7 cellular contexts compared by ENCODE assay signal in the genomic region with DNA sequence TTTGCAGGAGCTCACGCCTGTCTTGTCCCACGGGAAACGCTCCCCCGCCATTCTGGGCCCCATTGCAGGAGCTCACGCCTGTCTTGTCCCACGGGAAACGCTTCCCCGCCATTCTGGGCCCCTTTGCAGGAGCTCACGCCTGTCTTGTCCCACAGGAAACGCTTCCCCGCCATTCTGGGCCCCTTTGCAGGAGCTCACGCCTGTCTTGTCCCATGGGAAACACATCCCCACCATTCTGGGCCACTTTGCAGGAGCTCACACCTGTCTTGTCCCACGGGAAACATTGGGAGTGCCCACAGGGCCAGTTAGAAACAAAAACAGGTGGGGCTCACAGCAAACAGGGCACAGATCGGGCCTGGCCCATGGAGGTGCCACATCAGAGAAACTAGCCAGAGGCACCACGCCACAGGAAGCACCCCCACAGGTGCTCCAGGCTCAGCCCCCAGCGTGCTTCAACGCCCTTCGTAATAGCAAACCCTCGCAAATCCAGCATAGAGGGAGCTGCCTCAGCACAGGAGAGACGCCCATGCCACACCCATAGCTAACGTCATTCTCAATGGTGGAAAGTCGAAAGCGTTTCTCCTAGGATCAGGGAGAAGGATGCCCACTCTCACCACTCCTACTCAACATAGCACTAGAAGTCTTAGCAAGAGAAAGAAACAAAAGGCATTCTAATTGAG.
DNase-seq lines count a peak whose midpoint lies in the region; ATAC-seq, FAIRE-seq and TF ChIP-seq lines count a peak whose summit lies in the region.
"Not testable (repeated sequence)": the region's sequence is repeated elsewhere in the genome, so short reads cannot be mapped to it uniquely, and the experiment has no call there.

No MANE protein-coding gene starts in this region.

- not testable (repeated sequence) for TF ChIP-seq POLR2A in K562 (conservative IDR thresholded peaks at IDR 0.05)
- peak in 1 of 2 experiments; percentile 36; a peak in 1 of 4 replicates for TF ChIP-seq POLR2A in HepG2 (IDR thresholded peaks at IDR 0.05; ENCODE audit: insufficient read depth in 1 of 2, low read depth in 2 of 2, low read length in 2 of 2)

- H3F3A ChIP-seq in GM23248 (ENCODE audit: insufficient read depth) = not testable (repeated sequence)

- H3K4me3 ChIP-seq in GM23248 (peak overlapping the region; percentile 67), HepG2 (replicated peaks in 1 of 3; ENCODE audit: insufficient read depth in 1 of 3, low read depth in 2 of 3, low read length in 3 of 3) (peak overlapping the region; percentile 21 to 63 (median 61); a peak in 4 of 6 replicates), retinal pigment epithelial cell (ENCODE audit: low read length) (peak overlapping the region; percentile 34)
- not testable (repeated sequence) for H3K4me3 ChIP-seq in K562; fibroblast of pulmonary artery (replicated peaks; ENCODE audit: low read depth, low read length)

- WGBS in GM23248 (ENCODE audit: low coverage in 1 of 2, low lambda C conversion rate in 2 of 2, missing lambda C conversion rate in 2 of 2), 2 experiments = 22 to 38% methylated on average over 13 to 19 of the region's 23 CpGs
- WGBS in K562 (ENCODE audit: insufficient coverage, low coverage, missing lambda C conversion rate) = 0% methylated on average over 12 of the region's 23 CpGs
- WGBS in HepG2 (ENCODE audit: low lambda C conversion rate) = 0% methylated on average over 6 of the region's 23 CpGs

- TF ChIP-seq RAD21 in K562 (CRISPR knock-in tag; conservative IDR thresholded peaks at IDR 0.05 in 1 of 2, IDR thresholded peaks at IDR 0.05 in 1 of 2); HepG2 (CRISPR knock-in tag; IDR thresholded peaks at IDR 0.05): not testable (repeated sequence)

- not testable (repeated sequence) for H3K4me2 ChIP-seq in GM23248 (ENCODE audit: unreplicated experiment); K562 (ENCODE audit: insufficient read depth, low read length)
- peak overlapping the region; percentile 69 for H3K4me2 ChIP-seq in HepG2 (ENCODE audit: low read depth, low read length)

- intact Hi-C loops in K562 (cut with micrococcal nuclease); HepG2 (cut with micrococcal nuclease; ENCODE audit: unreplicated experiment): not testable (repeated sequence)

- in situ Hi-C loops in GM23248 (cut with MboI); K562 (cut with MboI); HepG2 (cut with HindIII; ENCODE audit: extremely low pct_ligation_motif_present, low pct_unique_long_range_greater_than_20kb): not testable (repeated sequence)

- not testable (repeated sequence) for H3K9me3 ChIP-seq in GM23248 (ENCODE audit: low read depth); K562 (replicated peaks; ENCODE audit: control insufficient read depth, insufficient read depth, low read depth, low read length); HepG2 (ENCODE audit: low read length)

- DNase-seq in GM23248 (peak; percentile 70), NCI-H1436 (lab: John Stamatoyannopoulos, UW) (peak; percentile 87), RWPE1 (ENCODE audit: low spot score) (peak; percentile 20), K562 (ENCODE audit: extremely low read depth in 1 of 4, low spot score in 3 of 4) (peak in 1 of 4 experiments; percentile 1), fibroblast of pulmonary artery (ENCODE audit: low read depth) (peak; percentile 26), HepG2 (ENCODE audit: low spot score) (peak; percentile 88), retinal pigment epithelial cell (ENCODE audit: low read depth) (peak; percentile 23)

- TF ChIP-seq CTCF in RWPE1 (conservative IDR thresholded peaks at IDR 0.05; ENCODE audit: low read depth); K562 (IDR thresholded peaks at IDR 0.05 in 2 of 3, conservative IDR thresholded peaks at IDR 0.05 in 1 of 3; ENCODE audit: insufficient read depth in 2 of 3, low read depth in 1 of 3, low read length in 3 of 3); fibroblast of pulmonary artery (IDR thresholded peaks at IDR 0.05; ENCODE audit: low read length, missing control alignments); HepG2 (CRISPR knock-in tag; IDR thresholded peaks at IDR 0.05); retinal pigment epithelial cell (conservative IDR thresholded peaks at IDR 0.05; ENCODE audit: low read depth, low read length): not testable (repeated sequence)

- not testable (repeated sequence) for H3K9me2 ChIP-seq in GM23248 (ENCODE audit: insufficient read depth)

- FAIRE-seq in K562 (lab: Jason Lieb, UNC); HepG2 (lab: Jason Lieb, UNC): not testable (repeated sequence)

- not testable (repeated sequence) for H3K27me3 ChIP-seq in GM23248 (replicated peaks; ENCODE audit: insufficient read depth); K562 (ENCODE audit: control insufficient read depth in 2 of 2, insufficient read depth in 2 of 2, low read length in 2 of 2); HepG2 (ENCODE audit: control insufficient read depth in 1 of 2, insufficient read depth in 2 of 2, low read length in 2 of 2)

- not testable (repeated sequence) for BruUV-seq in K562 (replicated peaks; lab: Mats Ljungman, UMichigan); HepG2 (replicated peaks; lab: Mats Ljungman, UMichigan)

- POLR2A ChIA-PET in RWPE1 (lab: Yijun Ruan, JAX; ENCODE audit: low non-redundant PET); K562 (lab: Yijun Ruan, JAX); HepG2 (lab: Yijun Ruan, JAX): not testable (repeated sequence)

- not testable (repeated sequence) for H4K20me1 ChIP-seq in GM23248 (ENCODE audit: insufficient read depth); K562 (replicated peaks; ENCODE audit: control insufficient read depth, insufficient read depth, low read length); HepG2 (ENCODE audit: insufficient read depth, low read length)

- not testable (repeated sequence) for TF ChIP-seq EP300 in K562 (IDR thresholded peaks at IDR 0.05; ENCODE audit: low read length); HepG2 (IDR thresholded peaks at IDR 0.05; ENCODE audit: low read depth in 2 of 2, low read length in 2 of 2); HepG2 (CRISPR knock-in tag; IDR thresholded peaks at IDR 0.05; ENCODE audit: borderline replicate concordance)

- peak overlapping the region; percentile 92 for H2AFZ ChIP-seq in GM23248
- H2AFZ ChIP-seq in K562 (ENCODE audit: low read depth, low read length) = not testable (repeated sequence)
- peak overlapping the region; percentile 78 for H2AFZ ChIP-seq in HepG2 (ENCODE audit: low read length)

- CTCF ChIA-PET in RWPE1 (lab: Yijun Ruan, JAX) = interaction anchor here (0.5 kb wide), 1 partner anchor 265 kb away, joined by 3 read pairs; no protein-coding TSS in a partner anchor
- CTCF ChIA-PET in K562 (lab: Yijun Ruan, JAX; ENCODE audit: low intra/inter-chr PET ratio); HepG2 (lab: Yijun Ruan, JAX; ENCODE audit: low intra/inter-chr PET ratio, low total read pairs): not testable (repeated sequence)

- peak overlapping the region; percentile 73; the same call in 1 of the 2 replicates for H3K9ac ChIP-seq in GM23248
- H3K9ac ChIP-seq in K562 (ENCODE audit: insufficient read depth in 1 of 2, low read depth in 2 of 2, low read length in 2 of 2) = not testable (repeated sequence)
- H3K9ac ChIP-seq in HepG2 (ENCODE audit: insufficient read depth, low read depth, low read length) = peak overlapping the region; percentile 54; the same call in 1 of the 2 replicates

- ATAC-seq in K562 = not testable (repeated sequence)
- peak; percentile 82 for ATAC-seq in HepG2

- not testable (repeated sequence) for H3K4me1 ChIP-seq in GM23248 (ENCODE audit: insufficient read depth); K562 (replicated peaks in 1 of 2; ENCODE audit: control insufficient read depth in 2 of 2, insufficient read depth in 2 of 2, low read length in 2 of 2); HepG2 (ENCODE audit: insufficient read depth, low read length)

- H3K36me3 ChIP-seq in GM23248 (ENCODE audit: low read depth); K562 (ENCODE audit: control insufficient read depth, insufficient read depth, low read length); HepG2 (replicated peaks in 1 of 2; ENCODE audit: control insufficient read depth in 1 of 2, insufficient read depth in 2 of 2, low read length in 2 of 2): not testable (repeated sequence)

- H3K27ac ChIP-seq in GM23248; K562 (ENCODE audit: extremely low read depth, low read depth, low read length): not testable (repeated sequence)
- H3K27ac ChIP-seq in RWPE1 = peak overlapping the region; percentile 74
- H3K27ac ChIP-seq in HepG2 (ENCODE audit: extremely low read length, insufficient read depth, low read length) = peak overlapping the region; percentile 68

- not testable (repeated sequence) for H3K79me2 ChIP-seq in GM23248 (ENCODE audit: insufficient read depth); K562 (ENCODE audit: control insufficient read depth, insufficient read depth, low read length); HepG2 (ENCODE audit: insufficient read depth, low read length)

- not testable (repeated sequence) for H3K9me1 ChIP-seq in K562 (ENCODE audit: control insufficient read depth, insufficient read depth, low read length)

TF ChIP-seq in HepG2, 621 proteins besides CTCF, POLR2A, EP300 and RAD21 (continues in another document):
- TF ChIP-seq GATAD1 (CRISPR knock-in tag; IDR thresholded peaks at IDR 0.05) (peak; percentile 79), ZMYM4 (CRISPR knock-in tag; IDR thresholded peaks at IDR 0.05) (peak; percentile 52; the same call in 1 of the 2 replicates), YEATS2 (CRISPR knock-in tag; IDR thresholded peaks at IDR 0.05; ENCODE audit: borderline replicate concordance) (0 out of 2 replicates have a peak, but pooled peaks have one; percentile 23), GABPB1 (CRISPR knock-in tag; IDR thresholded peaks at IDR 0.05) (peak; percentile 89), MAZ (IDR thresholded peaks at IDR 0.05; ENCODE audit: borderline replicate concordance, low read depth, low read length) (0 out of 2 replicates have a peak, but pooled peaks have one; percentile 19), MXI1 (IDR thresholded peaks at IDR 0.05; ENCODE audit: borderline replicate concordance, low read depth, low read length) (peak; percentile 23; the same call in 1 of the 3 replicates), ZFY (CRISPR knock-in tag; IDR thresholded peaks at IDR 0.05) (peak; percentile 54), PHF8 (CRISPR knock-in tag; IDR thresholded peaks at IDR 0.05) (0 out of 2 replicates have a peak, but pooled peaks have one; percentile 23)
- not testable (repeated sequence) for TF ChIP-seq MAZ (CRISPR knock-in tag; IDR thresholded peaks at IDR 0.05; ENCODE audit: low read depth)
